9 cellular contexts compared by ENCODE assay signal in the genomic region with DNA sequence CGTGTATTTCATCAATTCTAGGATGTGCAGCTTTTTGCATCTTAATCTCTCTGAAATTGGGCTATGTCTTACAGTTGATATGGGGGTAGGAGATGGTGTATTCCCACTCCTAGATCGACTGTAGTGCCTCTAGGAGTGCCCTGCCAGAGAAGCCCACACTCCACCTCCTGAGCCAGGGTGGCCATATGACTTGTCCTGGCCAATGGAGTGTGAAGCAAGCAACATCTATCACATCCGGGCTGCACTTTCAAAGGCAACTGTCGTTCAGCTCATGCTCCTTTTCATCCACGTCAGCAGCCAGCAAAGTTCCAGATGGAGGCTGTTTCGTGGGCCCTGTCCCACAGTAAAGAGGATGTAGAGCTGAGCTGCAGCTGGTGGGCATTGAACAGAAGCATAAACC.
DNase-seq lines count a peak whose midpoint lies in the region; ATAC-seq and TF ChIP-seq lines count a peak whose summit lies in the region.
"Had no signal": no experiment of that assay in that cellular context is flagged by ENCODE, and none has a peak within 500 bp of the region (broad histone marks: within the 10 kb centered on the region; RNA-seq: fewer than 3 reads in every experiment).

No MANE protein-coding gene starts in this region.

- peak; percentile 67 for TF ChIP-seq POLR2A in GM19193 (IDR thresholded peaks at IDR 0.05; ENCODE audit: extremely low read depth, insufficient read depth, insufficient read length)

- POLR2A ChIA-PET in activated CD8-positive, alpha-beta T cell treated with anti-CD3 and anti-CD28 coated beads, Interleukin-2, amount 10 ng/mL, durations not matched to agents 7 days and 5 days (lab: Charles Lee), result interaction anchor here (1.5 kb wide), 1 partner anchor 186 kb away, joined by 4 read pairs; a partner anchor contains a TSS

- peaks cover 0 to 7% of the 10 kb centered on the region in 2 donors for H3K36me3 Mint-ChIP-seq in CD14-positive monocyte
- no peaks in the 10 kb centered on the region for H3K36me3 Mint-ChIP-seq in activated CD8-positive, alpha-beta T cell treated with anti-CD3 and anti-CD28 coated beads, Interleukin-2, amount 10 ng/mL, durations not matched to agents 7 days and 5 days (ENCODE audit: low read depth)
- H3K36me3 Mint-ChIP-seq in stimulated activated effector memory CD8-positive, alpha-beta T cell treated with anti-CD3 and anti-CD28 coated beads, Interleukin-12 subunit alpha, Interleukin-12 subunit beta, amount 100 ng/mL, for 72 hours, result no peaks in the 10 kb centered on the region
- H3K36me3 Mint-ChIP-seq: brain had no signal

- H3K4me3 Mint-ChIP-seq in CD14-positive monocyte, result no peak overlapping the region
- no peak overlapping the region for H3K4me3 Mint-ChIP-seq in activated CD8-positive, alpha-beta T cell treated with anti-CD3 and anti-CD28 coated beads, Interleukin-2, amount 10 ng/mL, durations not matched to agents 7 days and 5 days
- H3K4me3 Mint-ChIP-seq in stimulated activated effector memory CD8-positive, alpha-beta T cell treated with anti-CD3 and anti-CD28 coated beads, Interleukin-12 subunit alpha, Interleukin-12 subunit beta, amount 100 ng/mL, for 72 hours, result no peak overlapping the region
- H3K4me3 Mint-ChIP-seq: brain had no signal

- DNase-seq in CD14-positive monocyte (ENCODE audit: low spot score), result peak; percentile 63
- DNase-seq in activated CD8-positive, alpha-beta T cell treated with anti-CD3 and anti-CD28 coated beads, Interleukin-2, amount 10 ng/mL, durations not matched to agents 7 days and 5 days, result peak; percentile 46
- DNase-seq in stimulated activated effector memory CD8-positive, alpha-beta T cell treated with anti-CD3 and anti-CD28 coated beads, Interleukin-12 subunit alpha, Interleukin-12 subunit beta, amount 100 ng/mL, for 72 hours (ENCODE audit: low spot score in 2 of 2), result no peak
- no peak for DNase-seq in NCI-H2107 treated with DMSO at 0.1 percent for 48 hours (lab: John Stamatoyannopoulos, UW; ENCODE audit: unreplicated experiment)
- no peak for DNase-seq in epidermal melanocyte (ENCODE audit: insufficient read length, low spot score)
- DNase-seq in DMS53 (lab: John Stamatoyannopoulos, UW), result no peak

- H3K27me3 Mint-ChIP-seq in CD14-positive monocyte (ENCODE audit: low read depth in 3 of 3), result peaks cover 0 to 1% (median 0%) of the 10 kb centered on the region in 3 donors
- peaks cover 4% of the 10 kb centered on the region for H3K27me3 Mint-ChIP-seq in activated CD8-positive, alpha-beta T cell treated with anti-CD3 and anti-CD28 coated beads, Interleukin-2, amount 10 ng/mL, durations not matched to agents 7 days and 5 days (ENCODE audit: low read depth)
- H3K27me3 Mint-ChIP-seq: brain had no signal

- no peak for TF ChIP-seq CTCF in CD14-positive monocyte (IDR thresholded peaks at IDR 0.05)

- intact Hi-C loops in CD14-positive monocyte (cut with micrococcal nuclease), result loop anchor here in 1 of 2 donors (2.0 kb wide), 1 partner anchor 13 kb away; no protein-coding TSS in a partner anchor

- peaks cover 68% of the 10 kb centered on the region for H3K4me1 Mint-ChIP-seq in CD14-positive monocyte
- H3K4me1 Mint-ChIP-seq in activated CD8-positive, alpha-beta T cell treated with anti-CD3 and anti-CD28 coated beads, Interleukin-2, amount 10 ng/mL, durations not matched to agents 7 days and 5 days (ENCODE audit: low read depth), result peaks cover 23% of the 10 kb centered on the region
- no peaks in the 10 kb centered on the region for H3K4me1 Mint-ChIP-seq in stimulated activated effector memory CD8-positive, alpha-beta T cell treated with anti-CD3 and anti-CD28 coated beads, Interleukin-12 subunit alpha, Interleukin-12 subunit beta, amount 100 ng/mL, for 72 hours

- H3K27ac Mint-ChIP-seq in CD14-positive monocyte, result peak overlapping the region; percentile 58 to 96 (median 84)
- H3K27ac Mint-ChIP-seq in activated CD8-positive, alpha-beta T cell treated with anti-CD3 and anti-CD28 coated beads, Interleukin-2, amount 10 ng/mL, durations not matched to agents 7 days and 5 days, result peak overlapping the region; percentile 73
- H3K27ac Mint-ChIP-seq in stimulated activated effector memory CD8-positive, alpha-beta T cell treated with anti-CD3 and anti-CD28 coated beads, Interleukin-12 subunit alpha, Interleukin-12 subunit beta, amount 100 ng/mL, for 72 hours, result no peak overlapping the region

- ATAC-seq in HG03159 (IDR thresholded peaks at IDR 0.05; ENCODE audit: unreplicated experiment), result peak; percentile 89
- peak; percentile 70 for ATAC-seq in activated CD8-positive, alpha-beta T cell treated with anti-CD3 and anti-CD28 coated beads, Interleukin-2, amount 10 ng/mL, durations not matched to agents 7 days and 5 days
- ATAC-seq in stimulated activated effector memory CD8-positive, alpha-beta T cell treated with anti-CD3 and anti-CD28 coated beads, Interleukin-12 subunit alpha, Interleukin-12 subunit beta, amount 100 ng/mL, for 72 hours, result peak; percentile 67

- CTCF ChIA-PET in activated CD8-positive, alpha-beta T cell treated with anti-CD3 and anti-CD28 coated beads, Interleukin-2, amount 10 ng/mL, durations not matched to agents 7 days and 5 days (lab: Charles Lee), result interaction anchor here (0.6 to 3.4 kb wide), 10 partner anchors 8 to 213 kb away, joined by 3 to 28 read pairs (median 3); no protein-coding TSS in a partner anchor

- peaks cover 0 to 2% (median 0%) of the 10 kb centered on the region in 7 donors for H3K9me3 Mint-ChIP-seq in CD14-positive monocyte
- no peaks in the 10 kb centered on the region for H3K9me3 Mint-ChIP-seq in activated CD8-positive, alpha-beta T cell treated with anti-CD3 and anti-CD28 coated beads, Interleukin-2, amount 10 ng/mL, durations not matched to agents 7 days and 5 days (ENCODE audit: insufficient read depth)
- no peaks in the 10 kb centered on the region for H3K9me3 Mint-ChIP-seq in stimulated activated effector memory CD8-positive, alpha-beta T cell treated with anti-CD3 and anti-CD28 coated beads, Interleukin-12 subunit alpha, Interleukin-12 subunit beta, amount 100 ng/mL, for 72 hours
- H3K9me3 Mint-ChIP-seq: brain had no signal

Comparison
In these comparisons a context has a peak if more than half of its experiments do, and no peak if none do; other contexts are left out.
1. DNase-seq: peak in CD14-positive monocyte (single experiment) and activated CD8-positive, alpha-beta T cell treated with anti-CD3 and anti-CD28 coated beads, Interleukin-2, amount 10 ng/mL, durations not matched to agents 7 days and 5 days (single experiment); none in stimulated activated effector memory CD8-positive, alpha-beta T cell treated with anti-CD3 and anti-CD28 coated beads, Interleukin-12 subunit alpha, Interleukin-12 subunit beta, amount 100 ng/mL, for 72 hours (0 of 2), NCI-H2107 treated with DMSO at 0.1 percent for 48 hours (single experiment), epidermal melanocyte (single experiment) and DMS53 (single experiment).
2. Peak in every context shown above with its lines, with median percentiles within 50 percentile points of each other: ATAC-seq.